Comparison of ENCODE assay signal across 10 cellular contexts in the genomic region with DNA sequence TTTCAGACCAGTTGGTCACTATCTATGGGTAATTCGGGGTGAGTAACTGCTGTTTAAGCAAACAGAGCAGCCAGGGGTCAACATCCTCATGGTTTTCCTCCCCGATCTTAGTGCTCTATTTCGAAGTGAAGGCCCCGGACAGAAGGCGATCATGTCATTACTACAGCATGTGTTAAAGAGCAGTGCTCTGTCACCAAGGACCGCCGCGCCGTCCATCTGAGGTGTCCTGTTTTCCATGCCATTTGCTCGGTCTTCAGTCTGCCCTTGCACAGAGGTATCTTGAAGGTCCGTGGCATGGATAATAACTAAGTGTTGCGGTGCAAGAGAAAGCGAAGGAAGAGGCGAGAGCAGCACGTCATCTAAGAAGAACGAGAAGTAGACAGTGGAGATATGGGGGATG. TPM values are rescaled to one million over a fixed set of nuclear protein-coding genes. Genes with fewer than 3 reads are reported as not detected.
"Had no signal": no experiment of that assay in that cellular context is flagged by ENCODE, and none has a peak within 500 bp of the region (broad histone marks: within the 10 kb centered on the region; RNA-seq: fewer than 3 reads in every experiment).

No MANE protein-coding gene starts in this region.

- H3K9me3 ChIP-seq: HAP-1 had no signal

- H3K36me3 ChIP-seq: HAP-1 had no signal

- H3K4me3 ChIP-seq: GM23248, HAP-1 had no signal

- DNase-seq: GM23248, GOT3, H7, HFFc6 had no signal

- H3K4me1 ChIP-seq: HAP-1 had no signal

- ATAC-seq: HCT116, HepG2 had no signal

- H3K27ac ChIP-seq: GM23248, HL-60 had no signal

RNA-seq across cellular contexts. Expression of gene PPP1R3G, which starts 25.1 kb away (rescaled TPM):
- total RNA-seq: H4, HT1080 had no signal
